Comparison of ENCODE assay signal across 2 cellular contexts in genomic region chr19:51292971-51293370, GRCh38.
TF ChIP-seq lines count a peak whose summit lies in the region.

No MANE protein-coding gene starts in this region.

TF ChIP-seq in GM23338, 12 proteins besides CTCF, POLR2A, EP300 and RAD21:
- peak; percentile 61 for TF ChIP-seq ETS1 (IDR thresholded peaks at IDR 0.05)
- TF ChIP-seq POLR2AphosphoS5 (IDR thresholded peaks at IDR 0.05; ENCODE audit: low read depth) = no peak
- TF ChIP-seq EZH2phosphoT487 (IDR thresholded peaks at IDR 0.05; ENCODE audit: unreplicated experiment) = no peak
- TF ChIP-seq NANOG (IDR thresholded peaks at IDR 0.05; ENCODE audit: borderline replicate concordance) = peak; percentile 80
TF ChIP-seq in GM23338: peak in this region for 2.

TF ChIP-seq in H1, 55 proteins besides CTCF, POLR2A, EP300 and RAD21:
- TF ChIP-seq RNF2 (IDR thresholded peaks at IDR 0.05; ENCODE audit: borderline replicate concordance, low read depth, low read length, missing control alignments, poor library complexity, severe bottlenecking) (no peak), USF2 (IDR thresholded peaks at IDR 0.05; ENCODE audit: low read length) (no peak), FOSL1 (IDR thresholded peaks at IDR 0.05; ENCODE audit: insufficient read depth, low read depth, low read length) (no peak), TCF12 (IDR thresholded peaks at IDR 0.05; ENCODE audit: low read depth, low read length) (0 out of 2 replicates have a peak, but pooled peaks have one; percentile 29), ZNF274 (IDR thresholded peaks at IDR 0.05; ENCODE audit: borderline replicate concordance, extremely low read depth, low read length) (no peak), CBX8 (IDR thresholded peaks at IDR 0.05; ENCODE audit: borderline replicate concordance, low read depth, low read length) (no peak), GTF2F1 (IDR thresholded peaks at IDR 0.05; ENCODE audit: borderline replicate concordance, low read depth, low read length) (no peak), E2F6 (IDR thresholded peaks at IDR 0.05) (no peak)
